8 cellular contexts compared by ENCODE assay signal in the genomic region with DNA sequence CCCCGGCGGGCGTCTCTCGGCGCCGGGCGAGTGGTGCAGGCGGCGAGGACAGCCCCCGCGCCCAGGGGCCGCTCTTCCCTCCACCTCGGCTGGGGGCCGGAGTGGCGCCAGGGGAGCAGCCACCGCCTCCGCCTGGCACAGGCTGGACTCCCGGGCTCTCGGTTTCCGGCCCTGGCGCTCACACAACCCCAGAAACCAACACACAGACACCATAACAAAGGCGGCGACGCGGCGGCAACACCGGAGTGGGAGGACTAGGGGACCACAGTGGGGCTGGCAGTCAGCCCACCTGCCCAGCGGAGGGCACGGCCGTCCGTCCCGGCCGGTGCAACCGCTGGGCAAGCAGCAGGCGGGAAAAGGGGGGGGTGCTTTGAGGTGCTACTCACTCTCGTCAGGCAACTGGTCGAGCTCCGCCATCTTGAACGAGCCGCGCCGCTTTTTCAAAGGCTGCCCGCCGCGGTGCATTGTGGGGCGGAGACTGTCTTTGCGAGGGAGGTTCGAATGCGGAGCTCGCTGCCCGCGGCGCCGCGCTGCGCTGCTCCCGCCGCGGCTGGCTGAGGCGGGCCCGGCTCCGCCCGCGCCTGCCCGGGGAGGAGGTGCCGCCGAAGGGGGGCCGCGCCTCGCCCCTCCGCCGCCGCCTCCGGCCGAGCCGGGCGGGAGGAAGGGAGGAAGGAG. TPM values are rescaled to one million over a fixed set of nuclear protein-coding genes. Genes with fewer than 3 reads are reported as not detected.
DNase-seq lines count a peak whose midpoint lies in the region; ATAC-seq, FAIRE-seq and TF ChIP-seq lines count a peak whose summit lies in the region.

A gene with protein sequence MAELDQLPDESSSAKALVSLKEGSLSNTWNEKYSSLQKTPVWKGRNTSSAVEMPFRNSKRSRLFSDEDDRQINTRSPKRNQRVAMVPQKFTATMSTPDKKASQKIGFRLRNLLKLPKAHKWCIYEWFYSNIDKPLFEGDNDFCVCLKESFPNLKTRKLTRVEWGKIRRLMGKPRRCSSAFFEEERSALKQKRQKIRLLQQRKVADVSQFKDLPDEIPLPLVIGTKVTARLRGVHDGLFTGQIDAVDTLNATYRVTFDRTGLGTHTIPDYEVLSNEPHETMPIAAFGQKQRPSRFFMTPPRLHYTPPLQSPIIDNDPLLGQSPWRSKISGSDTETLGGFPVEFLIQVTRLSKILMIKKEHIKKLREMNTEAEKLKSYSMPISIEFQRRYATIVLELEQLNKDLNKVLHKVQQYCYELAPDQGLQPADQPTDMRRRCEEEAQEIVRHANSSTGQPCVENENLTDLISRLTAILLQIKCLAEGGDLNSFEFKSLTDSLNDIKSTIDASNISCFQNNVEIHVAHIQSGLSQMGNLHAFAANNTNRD (minus strand): TSS at position 442 of the 675 bp plus-strand sequence. CDS start 25 bp downstream, at position 417.

- H3K4me3 ChIP-seq in astrocyte (ENCODE audit: insufficient read depth, low read depth, low read length), result peak within 1 kb of the TSS; percentile 86

- peak within 1 kb of the TSS; percentile 93 for H3K4me3 Mint-ChIP-seq in T-helper 2 cell treated with Interferon-gamma antibody and Interleukin-4, amounts not matched to agents 5 μg/mL and 100 μg/mL, for 36 hours
- peak within 1 kb of the TSS; percentile 91 for H3K4me3 Mint-ChIP-seq in astrocyte (ENCODE audit: unreplicated experiment)

- TF ChIP-seq CTCF in astrocyte (IDR thresholded peaks at IDR 0.05; ENCODE audit: insufficient read depth, low read depth, low read length), result no peak

- H3K27ac Mint-ChIP-seq in T-helper 2 cell treated with Interferon-gamma antibody and Interleukin-4, amounts not matched to agents 5 μg/mL and 100 μg/mL, for 36 hours, result peak within 1 kb of the TSS; percentile 92
- H3K27ac Mint-ChIP-seq in astrocyte (ENCODE audit: unreplicated experiment), result no peak within 1 kb of the TSS

- no peaks in the 10 kb centered on the region for H3K27me3 ChIP-seq in astrocyte (ENCODE audit: insufficient read depth, low read length)

- H3K4me1 Mint-ChIP-seq in T-helper 2 cell treated with Interferon-gamma antibody and Interleukin-4, amounts not matched to agents 5 μg/mL and 100 μg/mL, for 36 hours (ENCODE audit: low read depth), result peaks cover 32% of the 10 kb centered on the region
- H3K4me1 Mint-ChIP-seq in astrocyte (ENCODE audit: low read depth, unreplicated experiment), result peaks cover 3% of the 10 kb centered on the region

- FAIRE-seq in astrocyte (lab: Jason Lieb, UNC), result no peak

- H4K20me1 ChIP-seq in astrocyte (ENCODE audit: insufficient read depth, low read length), result no peaks in the 10 kb centered on the region

- H3K27ac ChIP-seq in astrocyte (ENCODE audit: low read depth, low read length), result peak within 1 kb of the TSS; percentile 82

- peak; percentile 63 for ATAC-seq in GM18508 (IDR thresholded peaks at IDR 0.05; ENCODE audit: insufficient read depth, unreplicated experiment)
- ATAC-seq in HG02943 (IDR thresholded peaks at IDR 0.05; ENCODE audit: low read depth, unreplicated experiment), result peak; percentile 86

- peaks cover 5% of the 10 kb centered on the region for H3K4me1 ChIP-seq in astrocyte (ENCODE audit: insufficient read depth, low read length)

- H3K9me3 ChIP-seq in astrocyte (ENCODE audit: insufficient read depth, low read depth, low read length), result no peaks in the 10 kb centered on the region

- peaks cover 44% of the 10 kb centered on the region for H3K79me2 ChIP-seq in astrocyte (ENCODE audit: insufficient read depth, low read length)

- H3K9ac ChIP-seq in astrocyte (ENCODE audit: low read length), result peak within 1 kb of the TSS; percentile 96

- H3K9me3 Mint-ChIP-seq in T-helper 2 cell treated with Interferon-gamma antibody and Interleukin-4, amounts not matched to agents 5 μg/mL and 100 μg/mL, for 36 hours, result peaks cover 1% of the 10 kb centered on the region
- no peaks in the 10 kb centered on the region for H3K9me3 Mint-ChIP-seq in astrocyte (ENCODE audit: unreplicated experiment)

- H3K27me3 Mint-ChIP-seq in T-helper 2 cell treated with Interferon-gamma antibody and Interleukin-4, amounts not matched to agents 5 μg/mL and 100 μg/mL, for 36 hours (ENCODE audit: low read depth), result peaks cover 15% of the 10 kb centered on the region
- H3K27me3 Mint-ChIP-seq in astrocyte (ENCODE audit: low read depth, unreplicated experiment), result peaks cover 8% of the 10 kb centered on the region

- no peaks in the 10 kb centered on the region for H3K36me3 ChIP-seq in astrocyte (ENCODE audit: insufficient read depth, low read length)

- peak within 1 kb of the TSS; percentile 98 for H2AFZ ChIP-seq in astrocyte (ENCODE audit: low read depth, low read length)

- H3K4me2 ChIP-seq in astrocyte (ENCODE audit: low read length), result peak within 1 kb of the TSS; percentile 98

- peak; percentile 88 to 90 for DNase-seq in NCI-H1930 (lab: John Stamatoyannopoulos, UW)
- DNase-seq in T-helper 2 cell treated with Interferon-gamma antibody and Interleukin-4, amounts not matched to agents 5 μg/mL and 100 μg/mL, for 36 hours (ENCODE audit: low spot score), result peak; percentile 92
- DNase-seq in astrocyte (ENCODE audit: low read depth), result peak; percentile 70
- DNase-seq in hippocampal formation (lab: John Stamatoyannopoulos, UW), result peak; percentile 64 to 79
- DNase-seq in retina, result peak; percentile 95
- no peak for DNase-seq in cortex of kidney (lab: John Stamatoyannopoulos, UW)

- H3K36me3 Mint-ChIP-seq in T-helper 2 cell treated with Interferon-gamma antibody and Interleukin-4, amounts not matched to agents 5 μg/mL and 100 μg/mL, for 36 hours (ENCODE audit: low read depth), result peaks cover 5% of the 10 kb centered on the region
- no peaks in the 10 kb centered on the region for H3K36me3 Mint-ChIP-seq in astrocyte (ENCODE audit: low read depth, unreplicated experiment)

RNA-seq across cellular contexts. Expression of the gene that starts here (rescaled TPM):
- 2.5 and 4.0 TPM in 2 replicates for total RNA-seq in astrocyte
